In genomic region chr3:123621510-123622189, GRCh38 we compare ENCODE assay signal across 1 cellular context.
TF ChIP-seq lines count a peak whose summit lies in the region.

No MANE protein-coding gene starts in this region.

TF ChIP-seq in IMR-90, 13 proteins besides CTCF, POLR2A, EP300 and RAD21:
- TF ChIP-seq RCOR1 (IDR thresholded peaks at IDR 0.05; ENCODE audit: insufficient replicate concordance, low read length) (no peak), CHD1 (IDR thresholded peaks at IDR 0.05; ENCODE audit: low read depth, low read length) (no peak), MAZ (IDR thresholded peaks at IDR 0.05; ENCODE audit: borderline replicate concordance, low read depth, low read length) (no peak), BHLHE40 (IDR thresholded peaks at IDR 0.05; ENCODE audit: low read depth, low read length) (no peak), FOS (IDR thresholded peaks at IDR 0.05; ENCODE audit: low read depth, low read length) (no peak), USF2 (IDR thresholded peaks at IDR 0.05; ENCODE audit: low read depth, low read length) (no peak), NFE2L2 (IDR thresholded peaks at IDR 0.05; ENCODE audit: low read depth, low read length) (no peak), MAFK (IDR thresholded peaks at IDR 0.05; ENCODE audit: low read depth, low read length) (no peak), CEBPB (IDR thresholded peaks at IDR 0.05; ENCODE audit: low read depth, low read length) (no peak), MXI1 (IDR thresholded peaks at IDR 0.05; ENCODE audit: borderline replicate concordance, low read depth, low read length) (no peak), RFX5 (IDR thresholded peaks at IDR 0.05; ENCODE audit: low read depth, low read length) (no peak), ELK1 (IDR thresholded peaks at IDR 0.05; ENCODE audit: borderline replicate concordance, low read depth, low read length) (no peak), SMC3 (IDR thresholded peaks at IDR 0.05; ENCODE audit: low read depth, low read length) (no peak)
